ENCODE assay signal across 36 cellular contexts in genomic region chr16:49260956-49261530, GRCh38. TPM values are rescaled to one million over a fixed set of nuclear protein-coding genes. Genes with fewer than 3 reads are reported as not detected.
"Had no signal": no experiment of that assay in that cellular context is flagged by ENCODE, and none has a peak within 500 bp of the region (broad histone marks: within the 10 kb centered on the region; RNA-seq: fewer than 3 reads in every experiment).

No MANE protein-coding gene starts in this region.

- H3K4me1 ChIP-seq: adrenal gland, esophagus squamous epithelium, gastroesophageal sphincter had no signal

- H3K27me3 ChIP-seq: adrenal gland, body of pancreas, esophagus squamous epithelium had no signal

- H3K9me3 ChIP-seq: adrenal gland, body of pancreas, esophagus squamous epithelium, gastroesophageal sphincter had no signal

- ATAC-seq: activated CD4-positive, CD25-positive, alpha-beta regulatory T cell treated with anti-CD3 and anti-CD28 coated beads, Interleukin-2, amount 50 U/mL, for 24 hours; activated CD8-positive, alpha-beta memory T cell treated with anti-CD3 and anti-CD28 coated beads, Interleukin-2, amount 10 ng/mL, durations not matched to agents 7 days and 5 days; activated CD8-positive, alpha-beta T cell treated with anti-CD3 and anti-CD28 coated beads, Interleukin-2, amount 10 ng/mL, durations not matched to agents 7 days and 5 days; activated naive CD8-positive, alpha-beta T cell treated with anti-CD3 and anti-CD28 coated beads, Interleukin-2, amount 50 U/mL, for 24 hours; body of pancreas; effector memory CD8-positive, alpha-beta T cell; gastroesophageal sphincter; T-helper 17 cell had no signal

- DNase-seq: activated B cell treated with CpG ODN at 0.5 μM for 24 hours; activated CD4-positive, alpha-beta memory T cell treated with anti-CD3 and anti-CD28 coated beads for 36 hours; activated CD4-positive, alpha-beta T cell treated with anti-CD3 and anti-CD28 coated beads for 48 hours; activated CD8-positive, alpha-beta memory T cell treated with anti-CD3 and anti-CD28 coated beads, Interleukin-2, amount 10 ng/mL, durations not matched to agents 7 days and 5 days; activated CD8-positive, alpha-beta memory T cell treated with anti-CD3 and anti-CD28 coated beads, Interleukin-2, amount 50 U/mL, for 4 hours; activated CD8-positive, alpha-beta T cell treated with anti-CD3 and anti-CD28 coated beads, Interleukin-2, amount 10 ng/mL, durations not matched to agents 7 days and 5 days; activated effector memory CD4-positive, alpha-beta T cell treated with anti-CD3 and anti-CD28 coated beads, Interleukin-2, amount 50 U/mL, for 16 hours; activated naive CD4-positive, alpha-beta T cell treated with anti-CD3 and anti-CD28 coated beads for 36 hours; activated naive CD8-positive, alpha-beta T cell treated with anti-CD3 and anti-CD28 coated beads for 36 hours; activated naive CD8-positive, alpha-beta T cell treated with anti-CD3 and anti-CD28 coated beads, Interleukin-2, amount 50 U/mL, for 24 hours; activated T-cell treated with anti-CD3 and anti-CD28 coated beads, Interleukin-2, amount 50 U/mL, for 1 hour; activated T-cell treated with anti-CD3 and anti-CD28 coated beads, Interleukin-2, amount 50 U/mL, for 48 hours; adrenal gland; amygdala; aorta; body of pancreas; caudate nucleus; cortex of kidney; dermis blood vessel endothelial cell; effector CD4-positive, alpha-beta T cell; effector memory CD8-positive, alpha-beta T cell; erythroblast; esophagus squamous epithelium; foreskin melanocyte; T-helper 1 cell; T-helper 17 cell; T1000; WERI-Rb-1 had no signal

- H3K27ac ChIP-seq: adrenal gland, body of pancreas, esophagus squamous epithelium, gastroesophageal sphincter, WERI-Rb-1 had no signal

- H3K4me3 ChIP-seq: adrenal gland, body of pancreas, esophagus squamous epithelium, gastroesophageal sphincter had no signal

- H3K36me3 ChIP-seq: adrenal gland, esophagus squamous epithelium, gastroesophageal sphincter, WERI-Rb-1 had no signal

RNA-seq across cellular contexts. Expression of gene CBLN1, which starts 20.6 kb away (rescaled TPM):
- total RNA-seq: activated B cell treated with CpG ODN at 0.5 μM for 24 hours; activated CD4-positive, alpha-beta memory T cell treated with anti-CD3 and anti-CD28 coated beads for 36 hours; activated CD8-positive, alpha-beta memory T cell treated with anti-CD3 and anti-CD28 coated beads for 36 hours; activated CD8-positive, alpha-beta memory T cell treated with anti-CD3 and anti-CD28 coated beads, Interleukin-2, amount 10 ng/mL, durations not matched to agents 7 days and 5 days; activated CD8-positive, alpha-beta T cell treated with anti-CD3 and anti-CD28 coated beads, Interleukin-2, amount 10 ng/mL, durations not matched to agents 7 days and 5 days; activated naive CD4-positive, alpha-beta T cell treated with anti-CD3 and anti-CD28 coated beads for 36 hours; activated naive CD8-positive, alpha-beta T cell treated with anti-CD3 and anti-CD28 coated beads for 36 hours; activated T-helper 1 cell treated with anti-CD3 and anti-CD28 coated beads, Interleukin-12 subunit alpha, Interleukin-12 subunit beta, Interleukin-2, Interleukin-4 antibody, amounts not matched to agents 30 ng/mL and 10 ng/mL and 1 ng/mL, durations not matched to agents 14 hours and 24 hours and 36 hours; activated T-helper 2 cell treated with anti-CD3 and anti-CD28 coated beads, Interferon-gamma antibody, Interleukin-2, Interleukin-4, amounts not matched to agents 10 μg/mL and 5 μg/mL and 100 μg/mL, durations not matched to agents 14 hours and 24 hours and 36 hours; chondrocyte; dermis blood vessel endothelial cell; fibroblast of lung; fibroblast of villous mesenchyme; T-helper 17 cell had no signal
- polyA plus RNA-seq: aorta, fibroblast of lung had no signal
